17 cellular contexts compared by ENCODE assay signal in genomic region chr10:106619353-106619752, GRCh38.
A peak's percentile ranks its signal among the peaks of the same experiment; 100 is the strongest.
DNase-seq lines count a peak whose midpoint lies in the region; ATAC-seq and TF ChIP-seq lines count a peak whose summit lies in the region.
"Had no signal": no experiment of that assay in that cellular context is flagged by ENCODE, and none has a peak within 500 bp of the region (broad histone marks: within the 10 kb centered on the region; RNA-seq: fewer than 3 reads in every experiment).

No MANE protein-coding gene starts in this region.

- no peaks in the 10 kb centered on the region for H3K36me3 ChIP-seq in adipocyte (ENCODE audit: control insufficient read depth, insufficient read depth, low read length, severe bottlenecking)
- H3K36me3 ChIP-seq in heart left ventricle, result no peaks in the 10 kb centered on the region
- H3K36me3 ChIP-seq: BLaER1 treated with 17β-estradiol and CSF1 and Interleukin-3, amounts not matched to agents 10 nM and 100 nM had no signal

- H3K4me1 ChIP-seq in adipocyte (ENCODE audit: control insufficient read depth, insufficient read depth, low read length), result peaks cover 8% of the 10 kb centered on the region
- H3K4me1 ChIP-seq in heart left ventricle, result peaks cover 0 to 13% (median 3%) of the 10 kb centered on the region in 12 donors
- H3K4me1 ChIP-seq: BLaER1 treated with 17β-estradiol and CSF1 and Interleukin-3, amounts not matched to agents 10 nM and 100 nM had no signal

- H3K4me1 Mint-ChIP-seq in nephron, result peaks cover 20% of the 10 kb centered on the region
- H3K4me1 Mint-ChIP-seq: B cell had no signal

- H3K4me3 Mint-ChIP-seq in nephron, result no peak overlapping the region
- H3K4me3 Mint-ChIP-seq: B cell; CD8-positive, alpha-beta T cell had no signal

- intact Hi-C loops in heart left ventricle (cut with DNase I), result no loop called here

- no peak for TF ChIP-seq CTCF in heart left ventricle (IDR thresholded peaks at IDR 0.05)
- no peak for TF ChIP-seq CTCF in nephron (IDR thresholded peaks at IDR 0.05; ENCODE audit: unreplicated experiment in 3 of 3)

- ATAC-seq in heart left ventricle, result peak in 3 of 4 donors; percentile 29 to 61 (median 47)
- no peak for ATAC-seq in GM18517 (IDR thresholded peaks at IDR 0.05; ENCODE audit: unreplicated experiment)
- ATAC-seq in GM19324 (IDR thresholded peaks at IDR 0.05; ENCODE audit: low FRiP score, unreplicated experiment), result no peak
- ATAC-seq: CD8-positive, alpha-beta T cell had no signal

- DNase-seq in adipocyte (ENCODE audit: low read depth) (peak; percentile 64), fibroblast of gingiva (ENCODE audit: low read depth) (peak; percentile 4), heart left ventricle (no peak), OCI-M2 (lab: John Stamatoyannopoulos, UW; ENCODE audit: unreplicated experiment) (no peak), GOT3 (lab: John Stamatoyannopoulos, UW) (no peak)
- DNase-seq: Calu3; CD8-positive, alpha-beta T cell; DMS79 treated with DMSO at 0.1 percent for 48 hours; GF-D8; GM23248; HCEC 1CT had no signal

- WGBS in heart left ventricle, 4 donors, result 59 to 84% (median 76%) methylated on average over 1 of the region's 1 CpG

- peak overlapping the region in 2 of 12 donors; percentile 36 to 38 for H3K27ac ChIP-seq in heart left ventricle
- H3K27ac ChIP-seq: BLaER1 treated with 17β-estradiol and CSF1 and Interleukin-3, amounts not matched to agents 10 nM and 100 nM; GM23248; HL-60 had no signal

- no peaks in the 10 kb centered on the region for H3K9me3 ChIP-seq in adipocyte (ENCODE audit: control insufficient read depth, low read length)
- no peaks in the 10 kb centered on the region for H3K9me3 ChIP-seq in heart left ventricle
- H3K9me3 ChIP-seq: BLaER1 treated with 17β-estradiol and CSF1 and Interleukin-3, amounts not matched to agents 10 nM and 100 nM had no signal

- H3K36me3 Mint-ChIP-seq in nephron (ENCODE audit: low read depth), result no peaks in the 10 kb centered on the region
- H3K36me3 Mint-ChIP-seq: CD8-positive, alpha-beta T cell had no signal

- TF ChIP-seq POLR2A in heart left ventricle (IDR thresholded peaks at IDR 0.05), result no peak

- H3K9ac ChIP-seq in adipocyte (ENCODE audit: low read length), result no peak overlapping the region
- H3K9ac ChIP-seq: BLaER1 treated with 17β-estradiol and CSF1 and Interleukin-3, amounts not matched to agents 10 nM and 100 nM; GM23248 had no signal

- H3K27me3 ChIP-seq in adipocyte (replicated peaks; ENCODE audit: control insufficient read depth, insufficient read depth, low read length), result no peaks in the 10 kb centered on the region
- peaks cover 0 to 6% (median 0%) of the 10 kb centered on the region in 9 donors for H3K27me3 ChIP-seq in heart left ventricle
- H3K27me3 ChIP-seq: BLaER1 treated with 17β-estradiol and CSF1 and Interleukin-3, amounts not matched to agents 10 nM and 100 nM had no signal

- no peaks in the 10 kb centered on the region for H3K9me3 Mint-ChIP-seq in nephron
- H3K9me3 Mint-ChIP-seq: CD8-positive, alpha-beta T cell had no signal

- H3K4me3 ChIP-seq in adipocyte (ENCODE audit: low read length) (no peak overlapping the region), heart left ventricle (no peak overlapping the region)
- H3K4me3 ChIP-seq: BLaER1 treated with 17β-estradiol and CSF1 and Interleukin-3, amounts not matched to agents 10 nM and 100 nM; GM23248 had no signal

- no peaks in the 10 kb centered on the region for H3K27me3 Mint-ChIP-seq in nephron (ENCODE audit: low read depth)

- peak overlapping the region in 2 of 3 experiments; percentile 31 to 50 for H3K27ac Mint-ChIP-seq in nephron
- H3K27ac Mint-ChIP-seq: B cell; CD8-positive, alpha-beta T cell had no signal

Comparison
In these comparisons a context has a peak if more than half of its experiments do, and no peak if none do; other contexts are left out.
1. DNase-seq: peak in adipocyte (single experiment) and fibroblast of gingiva (single experiment); none in heart left ventricle (0 of 5), OCI-M2 (single experiment) and GOT3 (single experiment).
2. ATAC-seq: peak in heart left ventricle (3 of 4); none in GM18517 (single experiment) and GM19324 (single experiment).